In the genomic region with DNA sequence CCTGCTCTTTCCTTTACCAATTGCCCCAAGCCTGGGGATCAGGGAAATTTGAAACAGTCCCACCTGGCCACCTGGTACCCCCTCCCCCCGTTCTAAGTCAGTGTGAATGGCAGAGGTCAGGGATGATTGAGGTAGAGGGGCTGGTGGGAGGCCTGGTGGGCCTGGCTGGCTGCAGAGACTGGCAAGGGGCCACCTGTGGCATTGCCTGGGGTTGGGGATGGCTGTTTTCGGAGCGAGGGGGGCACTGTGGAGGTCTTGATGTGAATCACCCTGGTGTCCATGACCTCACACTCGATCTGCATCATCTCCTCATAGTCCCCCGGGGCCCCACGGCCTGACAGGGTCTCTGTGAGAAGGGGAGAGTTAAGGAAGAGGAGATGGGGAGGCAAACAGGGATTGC, we compare ENCODE assay signal across 11 cellular contexts. TPM values are rescaled to one million over a fixed set of nuclear protein-coding genes. Genes with fewer than 3 reads are reported as not detected.
DNase-seq lines count a peak whose midpoint lies in the region; ATAC-seq and TF ChIP-seq lines count a peak whose summit lies in the region.
"Had no signal": no experiment of that assay in that cellular context is flagged by ENCODE, and none has a peak within 500 bp of the region (broad histone marks: within the 10 kb centered on the region; RNA-seq: fewer than 3 reads in every experiment).

No MANE protein-coding gene starts in this region.

- no peak for TF ChIP-seq POLR2A in ovary (IDR thresholded peaks at IDR 0.05)

- no peak for TF ChIP-seq EP300 in ovary (IDR thresholded peaks at IDR 0.05)

- H3K9me3 ChIP-seq in RWPE2 (ENCODE audit: severe bottlenecking) (no peaks in the 10 kb centered on the region), ovary (no peaks in the 10 kb centered on the region)
- H3K9me3 ChIP-seq: BLaER1, left ventricle myocardium inferior, MG63 had no signal

- no peak for DNase-seq in RWPE2 (ENCODE audit: low spot score)
- peak in 4 of 5 donors; percentile 34 to 59 (median 52) for DNase-seq in ovary
- no peak for DNase-seq in superior temporal gyrus (ENCODE audit: extremely low spot score)
- no peak for DNase-seq in Right ventricle myocardium inferior (ENCODE audit: missing footprints)
- DNase-seq: activated CD8-positive, alpha-beta memory T cell treated with anti-CD3 and anti-CD28 coated beads, Interleukin-2, amount 10 ng/mL, durations not matched to agents 7 days and 5 days; GDM1; head of caudate nucleus; left ventricle myocardium inferior; MG63; stimulated activated naive CD8-positive, alpha-beta T cell treated with anti-CD3 and anti-CD28 coated beads, Interleukin-15, Interleukin-2, amounts not matched to agents 100 U/mL and 50 U/mL, for 24 hours had no signal

- ATAC-seq in RWPE2 (ENCODE audit: low read depth) (no peak), Right ventricle myocardium inferior (no peak)
- ATAC-seq: activated CD8-positive, alpha-beta memory T cell treated with anti-CD3 and anti-CD28 coated beads, Interleukin-2, amount 10 ng/mL, durations not matched to agents 7 days and 5 days; stimulated activated naive CD8-positive, alpha-beta T cell treated with anti-CD3 and anti-CD28 coated beads, Interleukin-15, Interleukin-2, amounts not matched to agents 100 U/mL and 50 U/mL, for 24 hours had no signal

- H3K27me3 ChIP-seq in RWPE2 (ENCODE audit: insufficient read depth, poor library complexity, severe bottlenecking): no peaks in the 10 kb centered on the region
- H3K27me3 ChIP-seq in ovary: no peaks in the 10 kb centered on the region
- H3K27me3 ChIP-seq: BLaER1, MG63 had no signal

- peaks cover 21% of the 10 kb centered on the region for H3K36me3 ChIP-seq in RWPE2 (ENCODE audit: low read depth)
- no peaks in the 10 kb centered on the region for H3K36me3 ChIP-seq in ovary

- H3K4me3 ChIP-seq in RWPE2 (ENCODE audit: severe bottlenecking) (no peak overlapping the region), ovary (no peak overlapping the region)
- H3K4me3 ChIP-seq: BLaER1, left ventricle myocardium inferior, MG63 had no signal

- H3K27ac ChIP-seq in RWPE2 (ENCODE audit: poor library complexity, severe bottlenecking) (peak overlapping the region; percentile 79), ovary (no peak overlapping the region)
- H3K27ac ChIP-seq: BLaER1 had no signal

- WGBS in ovary, 3 donors: 56 to 71% (median 61%) methylated on average over 6 of the region's 6 CpGs

- H3K4me1 ChIP-seq in RWPE2 (ENCODE audit: insufficient read depth, poor library complexity, severe bottlenecking) (peaks cover 16% of the 10 kb centered on the region), ovary (ENCODE audit: insufficient read depth) (peaks cover 19% of the 10 kb centered on the region)

- intact Hi-C loops in ovary (cut with DNase I) (loop anchor here in 2 of 4 donors (2.0 to 10.0 kb wide), 3 partner anchors 29 to 211 kb away; a partner anchor contains a TSS), Right ventricle myocardium inferior (cut with DNase I) (loop anchor here (10.0 kb wide), 1 partner anchor 129 kb away; no protein-coding TSS in a partner anchor)

- TF ChIP-seq CTCF in RWPE2 (IDR thresholded peaks at IDR 0.05; ENCODE audit: poor library complexity, severe bottlenecking): no peak
- TF ChIP-seq CTCF in ovary (IDR thresholded peaks at IDR 0.05): no peak

RNA-seq across cellular contexts. Expression of a gene that starts 6.5 kb away (rescaled TPM):
- total RNA-seq in ovary: 100 to 1,000 TPM in 6 of 7 donors, 10 to 100 TPM in 1; 58.5 to 334 (median 205) TPM
- polyA plus RNA-seq in ovary: 100 to 1,000 TPM in 1 of 2 donors, 10 to 100 TPM in 1; 13.3 to 114 TPM
- 73.3 TPM for total RNA-seq in Right ventricle myocardium inferior

RNA-seq across cellular contexts. Expression of a gene that starts 12.4 kb away (rescaled TPM):
- total RNA-seq in ovary (100 to 1,000 TPM in 1 of 7 donors, 10 to 100 TPM in 6; 27.8 to 100 (median 84.5) TPM), Right ventricle myocardium inferior (24.4 TPM)
- polyA plus RNA-seq in ovary: 10 to 100 TPM; 37.9 to 70.3 TPM

RNA-seq across cellular contexts. Expression of a gene that starts 14.5 kb away (rescaled TPM):
- total RNA-seq in ovary (1 to 10 TPM; 1.7 to 4.6 (median 4.1) TPM), Right ventricle myocardium inferior (2.8 TPM)
- polyA plus RNA-seq in ovary: 1 to 10 TPM; 4.2 to 5.5 TPM

RNA-seq across cellular contexts. Expression of a gene that starts 36.1 kb away (rescaled TPM):
- total RNA-seq in ovary (10 to 100 TPM in 5 of 7 donors, 1 to 10 TPM in 2; 2.4 to 44.1 (median 28.0) TPM), Right ventricle myocardium inferior (0.46 TPM)
- 10 to 100 TPM; 16.3 to 27.7 TPM for polyA plus RNA-seq in ovary

RNA-seq across cellular contexts. Expression of a gene that starts 38.3 kb away (rescaled TPM):
- total RNA-seq in ovary (10 to 100 TPM; 33.5 to 63.9 (median 43.9) TPM), Right ventricle myocardium inferior (22.8 TPM)
- polyA plus RNA-seq in ovary: 10 to 100 TPM; 34.4 to 53.1 TPM

Comparison
In these comparisons a context has a peak if more than half of its experiments do, and no peak if none do; other contexts are left out.
1. DNase-seq: peak in ovary (4 of 5); none in RWPE2 (single experiment), superior temporal gyrus (single experiment) and Right ventricle myocardium inferior (single experiment).